1 cellular context compared by ENCODE assay signal in the genomic region with DNA sequence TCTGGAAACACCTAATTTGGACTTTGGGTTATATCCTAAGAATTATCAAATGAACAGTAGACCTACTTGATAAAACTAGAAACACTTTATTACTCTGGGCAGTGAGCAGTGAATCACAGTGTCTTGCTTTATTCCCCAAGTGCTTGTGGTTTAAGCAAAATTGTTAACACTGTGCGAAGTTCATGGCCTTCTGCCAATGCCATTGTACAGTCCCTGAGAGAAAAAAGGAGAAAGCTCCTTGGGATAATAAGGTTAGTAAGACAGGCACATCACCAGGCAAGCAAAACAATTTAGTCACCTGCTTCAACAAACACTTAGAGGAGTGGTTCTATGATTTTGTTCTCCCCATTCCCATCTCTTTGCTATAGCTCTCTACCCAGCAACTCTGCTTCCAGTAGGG.
TF ChIP-seq lines count a peak whose summit lies in the region.

No MANE protein-coding gene starts in this region.

TF ChIP-seq in GM23338, 12 proteins besides CTCF, POLR2A, EP300 and RAD21 (continued from another document):
- TF ChIP-seq, protein P1, sequence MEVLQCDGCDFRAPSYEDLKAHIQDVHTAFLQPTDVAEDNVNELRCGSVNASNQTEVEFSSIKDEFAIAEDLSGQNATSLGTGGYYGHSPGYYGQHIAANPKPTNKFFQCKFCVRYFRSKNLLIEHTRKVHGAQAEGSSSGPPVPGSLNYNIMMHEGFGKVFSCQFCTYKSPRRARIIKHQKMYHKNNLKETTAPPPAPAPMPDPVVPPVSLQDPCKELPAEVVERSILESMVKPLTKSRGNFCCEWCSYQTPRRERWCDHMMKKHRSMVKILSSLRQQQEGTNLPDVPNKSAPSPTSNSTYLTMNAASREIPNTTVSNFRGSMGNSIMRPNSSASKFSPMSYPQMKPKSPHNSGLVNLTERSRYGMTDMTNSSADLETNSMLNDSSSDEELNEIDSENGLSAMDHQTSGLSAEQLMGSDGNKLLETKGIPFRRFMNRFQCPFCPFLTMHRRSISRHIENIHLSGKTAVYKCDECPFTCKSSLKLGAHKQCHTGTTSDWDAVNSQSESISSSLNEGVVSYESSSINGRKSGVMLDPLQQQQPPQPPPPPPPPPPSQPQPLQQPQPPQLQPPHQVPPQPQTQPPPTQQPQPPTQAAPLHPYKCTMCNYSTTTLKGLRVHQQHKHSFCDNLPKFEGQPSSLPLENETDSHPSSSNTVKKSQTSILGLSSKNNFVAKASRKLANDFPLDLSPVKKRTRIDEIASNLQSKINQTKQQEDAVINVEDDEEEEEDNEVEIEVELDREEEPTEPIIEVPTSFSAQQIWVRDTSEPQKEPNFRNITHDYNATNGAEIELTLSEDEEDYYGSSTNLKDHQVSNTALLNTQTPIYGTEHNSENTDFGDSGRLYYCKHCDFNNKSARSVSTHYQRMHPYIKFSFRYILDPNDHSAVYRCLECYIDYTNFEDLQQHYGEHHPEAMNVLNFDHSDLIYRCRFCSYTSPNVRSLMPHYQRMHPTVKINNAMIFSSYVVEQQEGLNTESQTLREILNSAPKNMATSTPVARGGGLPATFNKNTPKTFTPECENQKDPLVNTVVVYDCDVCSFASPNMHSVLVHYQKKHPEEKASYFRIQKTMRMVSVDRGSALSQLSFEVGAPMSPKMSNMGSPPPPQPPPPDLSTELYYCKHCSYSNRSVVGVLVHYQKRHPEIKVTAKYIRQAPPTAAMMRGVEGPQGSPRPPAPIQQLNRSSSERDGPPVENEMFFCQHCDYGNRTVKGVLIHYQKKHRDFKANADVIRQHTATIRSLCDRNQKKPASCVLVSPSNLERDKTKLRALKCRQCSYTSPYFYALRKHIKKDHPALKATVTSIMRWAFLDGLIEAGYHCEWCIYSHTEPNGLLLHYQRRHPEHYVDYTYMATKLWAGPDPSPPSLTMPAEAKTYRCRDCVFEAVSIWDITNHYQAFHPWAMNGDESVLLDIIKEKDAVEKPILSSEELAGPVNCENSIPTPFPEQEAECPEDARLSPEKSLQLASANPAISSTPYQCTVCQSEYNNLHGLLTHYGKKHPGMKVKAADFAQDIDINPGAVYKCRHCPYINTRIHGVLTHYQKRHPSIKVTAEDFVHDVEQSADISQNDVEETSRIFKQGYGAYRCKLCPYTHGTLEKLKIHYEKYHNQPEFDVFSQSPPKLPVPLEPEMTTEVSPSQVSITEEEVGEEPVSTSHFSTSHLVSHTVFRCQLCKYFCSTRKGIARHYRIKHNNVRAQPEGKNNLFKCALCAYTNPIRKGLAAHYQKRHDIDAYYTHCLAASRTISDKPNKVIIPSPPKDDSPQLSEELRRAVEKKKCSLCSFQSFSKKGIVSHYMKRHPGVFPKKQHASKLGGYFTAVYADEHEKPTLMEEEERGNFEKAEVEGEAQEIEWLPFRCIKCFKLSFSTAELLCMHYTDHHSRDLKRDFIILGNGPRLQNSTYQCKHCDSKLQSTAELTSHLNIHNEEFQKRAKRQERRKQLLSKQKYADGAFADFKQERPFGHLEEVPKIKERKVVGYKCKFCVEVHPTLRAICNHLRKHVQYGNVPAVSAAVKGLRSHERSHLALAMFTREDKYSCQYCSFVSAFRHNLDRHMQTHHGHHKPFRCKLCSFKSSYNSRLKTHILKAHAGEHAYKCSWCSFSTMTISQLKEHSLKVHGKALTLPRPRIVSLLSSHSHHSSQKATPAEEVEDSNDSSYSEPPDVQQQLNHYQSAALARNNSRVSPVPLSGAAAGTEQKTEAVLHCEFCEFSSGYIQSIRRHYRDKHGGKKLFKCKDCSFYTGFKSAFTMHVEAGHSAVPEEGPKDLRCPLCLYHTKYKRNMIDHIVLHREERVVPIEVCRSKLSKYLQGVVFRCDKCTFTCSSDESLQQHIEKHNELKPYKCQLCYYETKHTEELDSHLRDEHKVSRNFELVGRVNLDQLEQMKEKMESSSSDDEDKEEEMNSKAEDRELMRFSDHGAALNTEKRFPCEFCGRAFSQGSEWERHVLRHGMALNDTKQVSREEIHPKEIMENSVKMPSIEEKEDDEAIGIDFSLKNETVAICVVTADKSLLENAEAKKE (CRISPR knock-in tag; IDR thresholded peaks at IDR 0.05) = no peak
